ENCODE assay signal across 21 cellular contexts in the genomic region with DNA sequence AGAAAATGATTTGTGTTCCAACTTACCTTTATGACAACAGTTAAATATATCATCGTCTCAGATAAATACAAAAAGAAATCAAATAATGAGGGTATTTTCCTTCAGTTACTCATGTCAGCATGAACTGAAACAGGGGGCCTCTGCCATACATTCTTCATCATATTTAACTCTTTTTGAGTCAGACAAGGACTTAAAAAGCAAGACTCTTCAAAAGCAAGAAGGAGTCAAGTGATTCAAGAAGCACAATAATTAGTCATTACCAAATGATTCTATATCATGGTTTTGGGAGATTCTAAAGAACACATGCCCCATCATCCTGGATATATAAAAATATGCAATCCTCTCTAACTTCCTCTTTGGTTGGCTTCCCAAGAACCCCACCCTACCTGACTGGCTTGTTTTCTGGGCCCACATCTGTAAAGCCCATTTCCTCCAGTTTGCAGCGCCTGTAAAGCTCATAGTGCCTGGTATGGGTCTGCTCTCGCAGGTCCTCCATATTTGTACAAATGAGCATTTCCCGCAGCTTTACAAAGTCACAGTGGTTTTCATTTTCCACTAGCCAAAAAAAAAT. TPM values are rescaled to one million over a fixed set of nuclear protein-coding genes. Genes with fewer than 3 reads are reported as not detected.
DNase-seq lines count a peak whose midpoint lies in the region; ATAC-seq and TF ChIP-seq lines count a peak whose summit lies in the region.
"Had no signal": no experiment of that assay in that cellular context is flagged by ENCODE, and none has a peak within 500 bp of the region (broad histone marks: within the 10 kb centered on the region; RNA-seq: fewer than 3 reads in every experiment).

No MANE protein-coding gene starts in this region.

- CTCF ChIA-PET in activated CD4-positive, alpha-beta T cell treated with anti-CD3 and anti-CD28 coated beads for 36 hours (lab: Charles Lee) = interaction anchor here (0.8 kb wide), 1 partner anchor 10 kb away, joined by 3 read pairs; no protein-coding TSS in a partner anchor
- CTCF ChIA-PET in Calu3 (lab: Charles Lee) = no interaction called here

- POLR2A ChIA-PET in activated CD4-positive, alpha-beta T cell treated with anti-CD3 and anti-CD28 coated beads for 36 hours (lab: Charles Lee) = no interaction called here

- peaks cover 5% of the 10 kb centered on the region for H3K27me3 Mint-ChIP-seq in activated CD4-positive, alpha-beta T cell treated with anti-CD3 and anti-CD28 coated beads for 36 hours
- H3K27me3 Mint-ChIP-seq in Calu3 (ENCODE audit: unreplicated experiment) = no peaks in the 10 kb centered on the region
- H3K27me3 Mint-ChIP-seq in activated T-helper 17 cell treated with anti-CD3 and anti-CD28 coated beads, Interleukin-2, amount 50 U/mL, for 72 hours = no peaks in the 10 kb centered on the region

- peaks cover 6% of the 10 kb centered on the region for H3K4me1 Mint-ChIP-seq in activated CD4-positive, alpha-beta T cell treated with anti-CD3 and anti-CD28 coated beads for 36 hours
- H3K4me1 Mint-ChIP-seq in Calu3 (ENCODE audit: low read depth, unreplicated experiment) = peaks cover 22% of the 10 kb centered on the region
- no peaks in the 10 kb centered on the region for H3K4me1 Mint-ChIP-seq in activated T-helper 17 cell treated with anti-CD3 and anti-CD28 coated beads, Interleukin-2, amount 50 U/mL, for 72 hours
- H3K4me1 Mint-ChIP-seq: B cell had no signal

- intact Hi-C loops in activated CD4-positive, alpha-beta T cell treated with anti-CD3 and anti-CD28 coated beads for 36 hours (cut with DNase I, micrococcal nuclease) = no loop called here
- intact Hi-C loops in Calu3 (cut with micrococcal nuclease; ENCODE audit: unreplicated experiment) = no loop called here

- no peak for TF ChIP-seq CTCF in Calu3 (IDR thresholded peaks at IDR 0.05; ENCODE audit: unreplicated experiment)

- H3K27ac Mint-ChIP-seq in activated CD4-positive, alpha-beta T cell treated with anti-CD3 and anti-CD28 coated beads for 36 hours = no peak overlapping the region
- no peak overlapping the region for H3K27ac Mint-ChIP-seq in Calu3 (ENCODE audit: unreplicated experiment)
- H3K27ac Mint-ChIP-seq in activated T-helper 17 cell treated with anti-CD3 and anti-CD28 coated beads, Interleukin-2, amount 50 U/mL, for 72 hours = no peak overlapping the region
- H3K27ac Mint-ChIP-seq: B cell had no signal

- H3K9me3 Mint-ChIP-seq in activated CD4-positive, alpha-beta T cell treated with anti-CD3 and anti-CD28 coated beads for 36 hours (ENCODE audit: low read depth) = no peaks in the 10 kb centered on the region
- H3K9me3 Mint-ChIP-seq in Calu3 (ENCODE audit: low read depth, unreplicated experiment) = no peaks in the 10 kb centered on the region
- no peaks in the 10 kb centered on the region for H3K9me3 Mint-ChIP-seq in activated T-helper 17 cell treated with anti-CD3 and anti-CD28 coated beads, Interleukin-2, amount 50 U/mL, for 72 hours

- ATAC-seq in activated CD4-positive, alpha-beta T cell treated with anti-CD3 and anti-CD28 coated beads for 36 hours = peak; percentile 69
- ATAC-seq in activated T-helper 17 cell treated with anti-CD3 and anti-CD28 coated beads, Interleukin-2, amount 50 U/mL, for 72 hours (replicated peaks) = peak; percentile 39
- peak; percentile 59 for ATAC-seq in esophagus mucosa
- no peak for ATAC-seq in HG02938 (IDR thresholded peaks at IDR 0.05; ENCODE audit: unreplicated experiment)
- no peak for ATAC-seq in HG03139 (IDR thresholded peaks at IDR 0.05; ENCODE audit: unreplicated experiment)

- TSS peak; percentile 18 for BruUV-seq in Calu3 (replicated peaks; lab: Mats Ljungman, UMichigan)

- H3K4me3 Mint-ChIP-seq in activated CD4-positive, alpha-beta T cell treated with anti-CD3 and anti-CD28 coated beads for 36 hours = no peak overlapping the region
- no peak overlapping the region for H3K4me3 Mint-ChIP-seq in Calu3 (ENCODE audit: low read depth, unreplicated experiment)
- no peak overlapping the region for H3K4me3 Mint-ChIP-seq in activated T-helper 17 cell treated with anti-CD3 and anti-CD28 coated beads, Interleukin-2, amount 50 U/mL, for 72 hours
- H3K4me3 Mint-ChIP-seq: B cell had no signal

- no peak for DNase-seq in activated CD4-positive, alpha-beta T cell treated with anti-CD3 and anti-CD28 coated beads for 36 hours
- DNase-seq in activated CD4-positive, alpha-beta T cell treated with anti-CD3 and anti-CD28 coated beads, Interleukin-2, amount 50 U/mL, for 1 hour = no peak
- DNase-seq in Calu3 (no peak), EL (no peak)
- DNase-seq: 8988T, DMS 273 treated with DMSO at 0.1 percent for 48 hours, DND-41, H7, Kasumi-1, MG63, NCI-H1092 treated with DMSO at 0.1 percent for 48 hours, NCI-H2081, NCI-H2171 treated with DMSO at 0.1 percent for 48 hours, NCI-H446, NCI-H69, SHP77 had no signal

- H3K36me3 Mint-ChIP-seq in activated CD4-positive, alpha-beta T cell treated with anti-CD3 and anti-CD28 coated beads for 36 hours (ENCODE audit: low read depth) = no peaks in the 10 kb centered on the region
- H3K36me3 Mint-ChIP-seq in Calu3 (ENCODE audit: insufficient read depth, unreplicated experiment) = peaks cover 11% of the 10 kb centered on the region
- no peaks in the 10 kb centered on the region for H3K36me3 Mint-ChIP-seq in activated T-helper 17 cell treated with anti-CD3 and anti-CD28 coated beads, Interleukin-2, amount 50 U/mL, for 72 hours (ENCODE audit: low read depth)

RNA-seq across cellular contexts. Expression of a gene that starts 49.7 kb away (rescaled TPM):
- total RNA-seq in activated CD4-positive, alpha-beta T cell treated with anti-CD3 and anti-CD28 coated beads for 36 hours = 1 to 10 TPM; 5.8 to 6.3 TPM
- total RNA-seq in Calu3 (2022) (64.3 and 72.2 TPM in 2 replicates), esophagus mucosa (72.6 TPM)
- 1 to 10 TPM; 3.0 to 7.5 TPM for total RNA-seq in activated T-helper 17 cell treated with anti-CD3 and anti-CD28 coated beads, Interleukin-2, amount 50 U/mL, for 72 hours
- total RNA-seq: B cell had no signal

RNA-seq across cellular contexts. Expression of a gene that starts 50.1 kb away (rescaled TPM):
- under 1 TPM; 0.63 to 0.98 TPM for total RNA-seq in activated CD4-positive, alpha-beta T cell treated with anti-CD3 and anti-CD28 coated beads for 36 hours
- 18.9 and 19.1 TPM in 2 replicates for total RNA-seq in Calu3 (2022)
- total RNA-seq in activated T-helper 17 cell treated with anti-CD3 and anti-CD28 coated beads, Interleukin-2, amount 50 U/mL, for 72 hours = 1 to 10 TPM in 1 of 2 donors, under 1 TPM in 1; 0.45 to 1.7 TPM
- 46.2 TPM for total RNA-seq in esophagus mucosa

Comparison
In these comparisons a context has a peak if more than half of its experiments do, and no peak if none do; other contexts are left out.
1. ATAC-seq: peak in activated CD4-positive, alpha-beta T cell treated with anti-CD3 and anti-CD28 coated beads for 36 hours (single experiment), activated T-helper 17 cell treated with anti-CD3 and anti-CD28 coated beads, Interleukin-2, amount 50 U/mL, for 72 hours (single experiment) and esophagus mucosa (single experiment); none in HG02938 (single experiment) and HG03139 (single experiment).